In genomic region chr7:2523941-2524807, GRCh38 we compare ENCODE assay signal across 9 cellular contexts. TPM values are rescaled to one million over a fixed set of nuclear protein-coding genes. Genes with fewer than 3 reads are reported as not detected.
DNase-seq lines count a peak whose midpoint lies in the region; ATAC-seq and TF ChIP-seq lines count a peak whose summit lies in the region.
"Had no signal": no experiment of that assay in that cellular context is flagged by ENCODE, and none has a peak within 500 bp of the region (broad histone marks: within the 10 kb centered on the region; RNA-seq: fewer than 3 reads in every experiment).

No MANE protein-coding gene starts in this region.

- H3K9me3 ChIP-seq in Panc1 (ENCODE audit: control insufficient read depth, insufficient read depth, low read depth, low read length) (no peaks in the 10 kb centered on the region), transverse colon (no peaks in the 10 kb centered on the region)
- H3K9me3 ChIP-seq in effector memory CD4-positive, alpha-beta T cell (ENCODE audit: control insufficient read depth, low read length), result no peaks in the 10 kb centered on the region

- H3K27me3 ChIP-seq in Panc1 (ENCODE audit: control insufficient read depth, insufficient read depth, low read length), result no peaks in the 10 kb centered on the region
- no peaks in the 10 kb centered on the region for H3K27me3 ChIP-seq in effector memory CD4-positive, alpha-beta T cell (replicated peaks; ENCODE audit: control insufficient read depth, insufficient read depth, low read length, poor library complexity, severe bottlenecking)
- H3K27me3 ChIP-seq in transverse colon, result peaks cover 8% of the 10 kb centered on the region

- peak overlapping the region; percentile 17 to 89 for H3K4me3 ChIP-seq in Panc1 (ENCODE audit: low read depth in 2 of 2, low read length in 2 of 2)
- peak overlapping the region; percentile 93 for H3K4me3 ChIP-seq in effector memory CD4-positive, alpha-beta T cell (ENCODE audit: insufficient read depth, low read depth, low read length, poor library complexity, severe bottlenecking)
- H3K4me3 ChIP-seq in transverse colon, result peak overlapping the region in 2 of 4 donors; percentile 65

- CTCF ChIA-PET in Panc1 (lab: Charles Lee), result interaction anchor here (0.7 kb wide), 1 partner anchor 48 kb away, joined by 3 read pairs; no protein-coding TSS in a partner anchor

- 43% methylated on average over 48 of the region's 51 CpGs; no CpG with 5 or more reads in 1 of the 2 donors for WGBS in transverse colon (ENCODE audit: low coverage in 1 of 2), 2 donors

- POLR2A ChIA-PET in Panc1 (lab: Charles Lee), result no interaction called here

- no TSS peak for BruUV-seq in Panc1 (replicated peaks; lab: Mats Ljungman, UMichigan)

- peak overlapping the region; percentile 83 for H3K27ac ChIP-seq in Panc1 (ENCODE audit: low read length)
- peak overlapping the region; percentile 93 for H3K27ac ChIP-seq in effector memory CD4-positive, alpha-beta T cell (ENCODE audit: insufficient read depth, low read length, poor library complexity, severe bottlenecking)
- peak overlapping the region; percentile 89 to 94 (median 92) for H3K27ac ChIP-seq in transverse colon
- H3K27ac ChIP-seq: VCaP had no signal

- ATAC-seq in Panc1, result peak; percentile 19
- ATAC-seq in GM21515 (IDR thresholded peaks at IDR 0.05; ENCODE audit: unreplicated experiment), result no peak
- no peak for ATAC-seq in activated CD4-positive, CD25-positive, alpha-beta regulatory T cell treated with anti-CD3 and anti-CD28 coated beads, Interleukin-2, amount 50 U/mL, for 24 hours

- no peak for TF ChIP-seq CTCF in Panc1 (IDR thresholded peaks at IDR 0.05)
- peak in 1 of 5 experiments; percentile 16 for TF ChIP-seq CTCF in transverse colon (IDR thresholded peaks at IDR 0.05)

- peak; percentile 72 for TF ChIP-seq POLR2A in transverse colon (IDR thresholded peaks at IDR 0.05)

- in situ Hi-C loops in Panc1 (cut with HindIII; ENCODE audit: low pct_unique_long_range_greater_than_20kb, low sequenced_read_pairs), result no loop called here
- in situ Hi-C loops in transverse colon (cut with MboI; ENCODE audit: low pct_ligation_motif_present in 1 of 4, low pct_unique_long_range_greater_than_20kb in 1 of 4, low sequenced_read_pairs in 3 of 4), result no loop called here

- H3K36me3 ChIP-seq in Panc1 (ENCODE audit: control insufficient read depth, insufficient read depth, low read length) (no peaks in the 10 kb centered on the region), transverse colon (no peaks in the 10 kb centered on the region)
- H3K36me3 ChIP-seq in effector memory CD4-positive, alpha-beta T cell (ENCODE audit: control insufficient read depth, insufficient read depth, low read length), result peaks cover 40% of the 10 kb centered on the region

- H3K4me1 ChIP-seq in Panc1 (ENCODE audit: control insufficient read depth, insufficient read depth, low read length) (peaks cover 77% of the 10 kb centered on the region), transverse colon (peaks cover 56 to 88% (median 79%) of the 10 kb centered on the region in 4 donors)
- peaks cover 70% of the 10 kb centered on the region for H3K4me1 ChIP-seq in effector memory CD4-positive, alpha-beta T cell (ENCODE audit: control insufficient read depth, insufficient read depth, low read length, poor library complexity, severe bottlenecking)

- intact Hi-C loops in Panc1 (cut with micrococcal nuclease; ENCODE audit: unreplicated experiment) (loop anchor here (5.0 kb wide), 1 partner anchor 47 kb away; the partner anchor contains the start of gene GRIFIN), transverse colon (cut with DNase I; ENCODE audit: low total_unique reads) (no loop called here)

- peak; percentile 96 for TF ChIP-seq EP300 in transverse colon (IDR thresholded peaks at IDR 0.05; ENCODE audit: low read depth)

- DNase-seq in activated CD8-positive, alpha-beta memory T cell treated with anti-CD3 and anti-CD28 coated beads for 24 hours, result peak; percentile 58
- DNase-seq in activated CD8-positive, alpha-beta memory T cell treated with anti-CD3 and anti-CD28 coated beads, Interleukin-2, amount 50 U/mL, for 4 hours, result no peak
- no peak for DNase-seq in Panc1 (ENCODE audit: low read depth, low spot score)
- DNase-seq in effector memory CD4-positive, alpha-beta T cell, result no peak
- peak; percentile 87 to 95 for DNase-seq in lung microvascular endothelial cell (ENCODE audit: low read depth in 2 of 2)
- peak; percentile 95 for DNase-seq in transverse colon

RNA-seq across cellular contexts. Expression of gene LFNG, which starts 4.6 kb away (rescaled TPM):
- 38.1 TPM for total RNA-seq in Panc1 (2021; ENCODE audit: unreplicated experiment)
- 61.6 TPM for polyA plus RNA-seq in Panc1 (2012; ENCODE audit: insufficient read length)
- total RNA-seq in lung microvascular endothelial cell, result 11.6 and 16.9 TPM in 2 replicates
- total RNA-seq in transverse colon, result 100 to 1,000 TPM in 2 of 4 donors, 10 to 100 TPM in 2; 17.9 to 162 (median 80.6) TPM

RNA-seq across cellular contexts. Expression of gene BRAT1, which starts 31.1 kb away (rescaled TPM):
- total RNA-seq in Panc1 (2021; ENCODE audit: unreplicated experiment), result 76.9 TPM
- 84.4 TPM for polyA plus RNA-seq in Panc1 (2012; ENCODE audit: insufficient read length)
- total RNA-seq in lung microvascular endothelial cell, result 13.9 and 21.8 TPM in 2 replicates
- total RNA-seq in transverse colon, result 100 to 1,000 TPM in 1 of 4 donors, 10 to 100 TPM in 3; 31.7 to 120 (median 40.4) TPM

RNA-seq across cellular contexts. Expression of gene IQCE, which starts 34.6 kb away (rescaled TPM):
- 44.8 TPM for total RNA-seq in Panc1 (2021; ENCODE audit: unreplicated experiment)
- 49.3 TPM for polyA plus RNA-seq in Panc1 (2012; ENCODE audit: insufficient read length)
- 4.6 and 6.0 TPM in 2 replicates for total RNA-seq in lung microvascular endothelial cell
- total RNA-seq in transverse colon, result 100 to 1,000 TPM in 1 of 4 donors, 10 to 100 TPM in 3; 27.2 to 187 (median 55.5) TPM

RNA-seq across cellular contexts. Expression of gene GRIFIN, which starts 48.0 kb away (rescaled TPM):
- total RNA-seq in Panc1 (2021; ENCODE audit: unreplicated experiment) (not detected), lung microvascular endothelial cell (not detected in 2 replicates), transverse colon (not detected)
- polyA plus RNA-seq in Panc1 (2012; ENCODE audit: insufficient read length), result not detected

Comparison
In these comparisons a context has a peak if more than half of its experiments do, and no peak if none do; other contexts are left out.
1. DNase-seq: peak in activated CD8-positive, alpha-beta memory T cell treated with anti-CD3 and anti-CD28 coated beads for 24 hours (single experiment), lung microvascular endothelial cell (2 of 2) and transverse colon (single experiment); none in activated CD8-positive, alpha-beta memory T cell treated with anti-CD3 and anti-CD28 coated beads, Interleukin-2, amount 50 U/mL, for 4 hours (single experiment), Panc1 (single experiment) and effector memory CD4-positive, alpha-beta T cell (0 of 3).
2. Peak in every context shown above with its lines, with median percentiles within 50 percentile points of each other: H3K27ac ChIP-seq.